ENCODE assay signal across 12 cellular contexts in the genomic region with DNA sequence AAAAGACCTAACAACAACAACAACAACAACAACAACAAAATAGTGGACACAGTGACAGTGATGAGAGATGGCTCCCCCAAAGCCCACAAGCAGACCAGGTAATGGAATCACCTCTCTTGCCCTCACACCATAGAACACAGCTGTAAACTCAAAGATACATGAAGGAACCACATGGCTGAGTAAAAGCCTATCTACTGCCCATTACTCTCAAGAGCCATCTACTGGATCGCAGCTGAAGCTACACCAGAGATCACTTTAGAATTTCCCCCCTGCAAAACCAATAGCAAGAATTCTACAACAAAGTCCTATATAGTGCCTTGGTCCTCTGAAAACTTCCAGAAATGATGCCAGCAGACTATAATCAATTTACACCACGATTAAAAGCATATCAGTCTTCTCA.
DNase-seq lines count a peak whose midpoint lies in the region; ATAC-seq and TF ChIP-seq lines count a peak whose summit lies in the region.
"Had no signal": no experiment of that assay in that cellular context is flagged by ENCODE, and none has a peak within 500 bp of the region (broad histone marks: within the 10 kb centered on the region; RNA-seq: fewer than 3 reads in every experiment).

No MANE protein-coding gene starts in this region.

- H3K4me2 ChIP-seq in SU-DHL-6 (ENCODE audit: low read depth, low read length, poor library complexity, severe bottlenecking) = no peak overlapping the region

- TF ChIP-seq RAD21 in Ishikawa (IDR thresholded peaks at IDR 0.05; ENCODE audit: low read depth) = peak; percentile 53

- ATAC-seq in GM18909 (IDR thresholded peaks at IDR 0.05; ENCODE audit: poor library complexity, unreplicated experiment) (no peak), HG03439 (IDR thresholded peaks at IDR 0.05; ENCODE audit: unreplicated experiment) (no peak), GM21447 (IDR thresholded peaks at IDR 0.05; ENCODE audit: unreplicated experiment) (no peak)
- ATAC-seq: stimulated activated naive B cell treated with anti-CD40 and anti-IgM and Interleukin-4, amounts not matched to agents 10 μg/mL and 1 μg/mL and 100 μg/mL, for 72 hours had no signal

- H3K27ac ChIP-seq in SU-DHL-6 (ENCODE audit: low read depth, low read length) = no peak overlapping the region

- no peaks in the 10 kb centered on the region for H3F3A ChIP-seq in SU-DHL-6 (ENCODE audit: insufficient read depth)

- H3K9ac ChIP-seq in SU-DHL-6 (ENCODE audit: low read length) = no peak overlapping the region

- no peaks in the 10 kb centered on the region for H3K27me3 ChIP-seq in SU-DHL-6 (ENCODE audit: low read length)

- H3K9me3 ChIP-seq in SU-DHL-6 (ENCODE audit: insufficient read depth, low read length) = no peaks in the 10 kb centered on the region

- no peaks in the 10 kb centered on the region for H4K20me1 ChIP-seq in SU-DHL-6 (ENCODE audit: low read depth, low read length)

- no peaks in the 10 kb centered on the region for H3K79me2 ChIP-seq in SU-DHL-6 (ENCODE audit: insufficient read depth, low read length)

- DNase-seq in DMS53 (lab: John Stamatoyannopoulos, UW) = peak; percentile 68
- peak; percentile 64 for DNase-seq in iris pigment epithelial cell (ENCODE audit: low read depth)
- no peak for DNase-seq in activated CD4-positive, CD25-positive, alpha-beta regulatory T cell treated with anti-CD3 and anti-CD28 coated beads, Interleukin-2, amount 50 U/mL, for 72 hours
- DNase-seq: DMS79 treated with DMSO at 0.1 percent for 48 hours; HFFc6; NCI-H2107; stimulated activated naive B cell treated with anti-CD40 and anti-IgM and Interleukin-4, amounts not matched to agents 10 μg/mL and 1 μg/mL and 100 μg/mL, for 72 hours had no signal

- no peaks in the 10 kb centered on the region for H3K9me2 ChIP-seq in SU-DHL-6 (replicated peaks; ENCODE audit: insufficient read depth, low read length)

- peak; percentile 10 for TF ChIP-seq CTCF in SU-DHL-6 (IDR thresholded peaks at IDR 0.05; ENCODE audit: insufficient read depth, low read length, poor library complexity, severe bottlenecking)

- no peak for TF ChIP-seq EP300 in Ishikawa (IDR thresholded peaks at IDR 0.05; ENCODE audit: borderline replicate concordance)

- no peak overlapping the region for H3K4me3 ChIP-seq in SU-DHL-6 (ENCODE audit: insufficient read depth, low read length, poor library complexity, severe bottlenecking)

- H3K36me3 ChIP-seq in SU-DHL-6 (ENCODE audit: low read length) = no peaks in the 10 kb centered on the region

- no peak overlapping the region for H2AFZ ChIP-seq in SU-DHL-6 (ENCODE audit: low read depth, low read length, severe bottlenecking)

TF ChIP-seq in Ishikawa, 13 proteins besides CTCF, POLR2A, EP300 and RAD21:
- TF ChIP-seq CREB1 (IDR thresholded peaks at IDR 0.05; ENCODE audit: low read depth) (no peak), TEAD4 (IDR thresholded peaks at IDR 0.05) (no peak), NFIC (IDR thresholded peaks at IDR 0.05) (no peak), TAF1 (IDR thresholded peaks at IDR 0.05; ENCODE audit: low read depth) (no peak), YY1 (IDR thresholded peaks at IDR 0.05; ENCODE audit: low read depth) (no peak), FOXM1 (IDR thresholded peaks at IDR 0.05; ENCODE audit: borderline replicate concordance, low read depth) (no peak)
- TF ChIP-seq, protein P1, sequence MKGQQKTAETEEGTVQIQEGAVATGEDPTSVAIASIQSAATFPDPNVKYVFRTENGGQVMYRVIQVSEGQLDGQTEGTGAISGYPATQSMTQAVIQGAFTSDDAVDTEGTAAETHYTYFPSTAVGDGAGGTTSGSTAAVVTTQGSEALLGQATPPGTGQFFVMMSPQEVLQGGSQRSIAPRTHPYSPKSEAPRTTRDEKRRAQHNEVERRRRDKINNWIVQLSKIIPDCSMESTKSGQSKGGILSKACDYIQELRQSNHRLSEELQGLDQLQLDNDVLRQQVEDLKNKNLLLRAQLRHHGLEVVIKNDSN (IDR thresholded peaks at IDR 0.05) = no peak
- TF ChIP-seq, protein P2, sequence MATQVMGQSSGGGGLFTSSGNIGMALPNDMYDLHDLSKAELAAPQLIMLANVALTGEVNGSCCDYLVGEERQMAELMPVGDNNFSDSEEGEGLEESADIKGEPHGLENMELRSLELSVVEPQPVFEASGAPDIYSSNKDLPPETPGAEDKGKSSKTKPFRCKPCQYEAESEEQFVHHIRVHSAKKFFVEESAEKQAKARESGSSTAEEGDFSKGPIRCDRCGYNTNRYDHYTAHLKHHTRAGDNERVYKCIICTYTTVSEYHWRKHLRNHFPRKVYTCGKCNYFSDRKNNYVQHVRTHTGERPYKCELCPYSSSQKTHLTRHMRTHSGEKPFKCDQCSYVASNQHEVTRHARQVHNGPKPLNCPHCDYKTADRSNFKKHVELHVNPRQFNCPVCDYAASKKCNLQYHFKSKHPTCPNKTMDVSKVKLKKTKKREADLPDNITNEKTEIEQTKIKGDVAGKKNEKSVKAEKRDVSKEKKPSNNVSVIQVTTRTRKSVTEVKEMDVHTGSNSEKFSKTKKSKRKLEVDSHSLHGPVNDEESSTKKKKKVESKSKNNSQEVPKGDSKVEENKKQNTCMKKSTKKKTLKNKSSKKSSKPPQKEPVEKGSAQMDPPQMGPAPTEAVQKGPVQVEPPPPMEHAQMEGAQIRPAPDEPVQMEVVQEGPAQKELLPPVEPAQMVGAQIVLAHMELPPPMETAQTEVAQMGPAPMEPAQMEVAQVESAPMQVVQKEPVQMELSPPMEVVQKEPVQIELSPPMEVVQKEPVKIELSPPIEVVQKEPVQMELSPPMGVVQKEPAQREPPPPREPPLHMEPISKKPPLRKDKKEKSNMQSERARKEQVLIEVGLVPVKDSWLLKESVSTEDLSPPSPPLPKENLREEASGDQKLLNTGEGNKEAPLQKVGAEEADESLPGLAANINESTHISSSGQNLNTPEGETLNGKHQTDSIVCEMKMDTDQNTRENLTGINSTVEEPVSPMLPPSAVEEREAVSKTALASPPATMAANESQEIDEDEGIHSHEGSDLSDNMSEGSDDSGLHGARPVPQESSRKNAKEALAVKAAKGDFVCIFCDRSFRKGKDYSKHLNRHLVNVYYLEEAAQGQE (IDR thresholded peaks at IDR 0.05; ENCODE audit: low read depth) = no peak
- TF ChIP-seq, protein P3, sequence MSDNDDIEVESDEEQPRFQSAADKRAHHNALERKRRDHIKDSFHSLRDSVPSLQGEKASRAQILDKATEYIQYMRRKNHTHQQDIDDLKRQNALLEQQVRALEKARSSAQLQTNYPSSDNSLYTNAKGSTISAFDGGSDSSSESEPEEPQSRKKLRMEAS (IDR thresholded peaks at IDR 0.05) = no peak
